ENCODE assay signal across 17 cellular contexts in the genomic region with DNA sequence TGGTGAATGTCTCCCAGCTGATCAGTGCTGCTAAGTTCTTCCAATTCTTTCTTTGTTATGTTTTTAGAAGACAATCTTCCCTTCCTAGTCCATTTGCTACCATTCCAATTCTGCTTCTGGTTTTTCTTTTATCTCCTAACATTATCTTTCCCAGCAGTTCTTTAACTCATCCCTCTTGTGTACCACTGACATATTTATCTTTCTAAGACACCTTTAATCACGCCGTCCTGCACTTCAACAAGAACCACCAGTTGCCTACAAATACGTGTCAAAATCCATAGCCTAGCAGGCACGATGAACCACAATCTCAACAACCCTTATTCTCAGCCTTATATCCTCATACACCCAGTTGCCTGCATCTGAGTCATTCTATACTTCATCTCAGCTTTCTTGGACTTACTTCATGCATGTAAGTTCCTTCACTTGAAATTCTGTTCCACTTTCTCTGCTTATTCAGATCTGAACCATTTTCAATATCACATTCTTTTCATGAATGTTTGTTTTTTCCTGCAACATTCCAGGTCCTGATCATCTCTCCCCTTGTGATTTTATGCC. TPM values are rescaled to one million over a fixed set of nuclear protein-coding genes. Genes with fewer than 3 reads are reported as not detected.
"Had no signal": no experiment of that assay in that cellular context is flagged by ENCODE, and none has a peak within 500 bp of the region (broad histone marks: within the 10 kb centered on the region; RNA-seq: fewer than 3 reads in every experiment).

No MANE protein-coding gene starts in this region.

- H3K36me3 ChIP-seq: esophagus squamous epithelium, gastroesophageal sphincter, right atrium auricular region, suprapubic skin, tibial artery, upper lobe of left lung, uterus had no signal

- H3K9me3 ChIP-seq: esophagus squamous epithelium, gastroesophageal sphincter, right atrium auricular region, suprapubic skin, tibial artery, upper lobe of left lung, uterus had no signal

- FAIRE-seq: small intestine had no signal

- H3K27me3 ChIP-seq: esophagus squamous epithelium, gastroesophageal sphincter, right atrium auricular region, suprapubic skin, tibial artery, upper lobe of left lung, uterus had no signal

- DNase-seq: effector CD8-positive, alpha-beta T cell; esophagus squamous epithelium; foreskin fibroblast; glutamatergic neuron; islet precursor cell; natural killer cell; small intestine; stimulated activated CD4-positive, alpha-beta T cell treated with anti-CD3 and anti-CD28 coated beads, Interleukin-12 subunit alpha, Interleukin-12 subunit beta, amount 100 ng/mL, for 4 hours; stimulated activated naive CD8-positive, alpha-beta T cell treated with anti-CD3 and anti-CD28 coated beads, Interleukin-15, Interleukin-2, amounts not matched to agents 100 U/mL and 50 U/mL, for 24 hours; tibial artery; upper lobe of left lung; uterus had no signal

- H3K4me1 ChIP-seq: esophagus squamous epithelium, gastroesophageal sphincter, right atrium auricular region, suprapubic skin, tibial artery, upper lobe of left lung, uterus had no signal

- ATAC-seq: gastroesophageal sphincter; left lobe of liver; natural killer cell; stimulated activated naive CD8-positive, alpha-beta T cell treated with anti-CD3 and anti-CD28 coated beads, Interleukin-15, Interleukin-2, amounts not matched to agents 100 U/mL and 50 U/mL, for 24 hours had no signal

- H3K27ac ChIP-seq: coronary artery, esophagus squamous epithelium, gastroesophageal sphincter, right atrium auricular region, suprapubic skin, tibial artery, upper lobe of left lung, uterus had no signal

- H3K4me3 ChIP-seq: coronary artery, esophagus squamous epithelium, gastroesophageal sphincter, right atrium auricular region, suprapubic skin, tibial artery, upper lobe of left lung, uterus had no signal

RNA-seq across cellular contexts. Expression of a gene that starts 16.4 kb away (rescaled TPM):
- total RNA-seq: left lobe of liver had no signal
